ENCODE assay signal across 1 cellular context in the genomic region with DNA sequence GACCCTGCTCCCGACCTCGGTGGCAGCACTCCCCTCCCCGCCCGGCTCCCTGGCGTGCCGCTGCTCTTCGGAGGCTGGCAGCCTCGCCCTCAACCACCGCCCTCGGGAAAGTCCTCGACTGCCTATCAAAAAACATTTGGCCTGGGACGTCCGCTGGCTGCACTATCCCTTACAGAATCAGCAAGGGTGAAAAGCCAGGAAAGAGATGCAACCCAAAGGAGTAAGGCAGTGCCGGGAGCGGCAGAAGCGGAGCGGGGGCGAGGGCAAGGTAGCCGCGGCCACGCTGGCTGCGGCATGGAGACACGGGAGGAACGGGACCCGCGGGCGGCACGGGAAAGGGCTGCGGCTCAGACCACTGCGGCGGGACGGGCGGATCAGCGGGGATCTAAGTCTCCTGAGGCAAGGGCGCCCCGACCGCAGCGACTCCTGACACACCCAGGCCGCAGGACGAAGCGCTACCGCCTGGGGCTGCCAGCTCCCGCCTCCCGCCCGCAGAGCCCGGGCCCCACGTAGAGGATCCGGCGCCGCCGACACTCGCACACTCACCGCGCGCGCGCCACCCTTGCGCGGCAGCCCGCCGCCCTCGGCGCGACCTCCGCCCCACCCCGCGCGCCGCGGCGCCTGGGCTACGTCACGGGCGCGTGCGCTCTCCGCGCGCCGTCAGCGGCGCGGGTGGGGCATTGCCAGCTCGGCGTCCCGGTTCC.
TF ChIP-seq lines count a peak whose summit lies in the region.

A gene with protein sequence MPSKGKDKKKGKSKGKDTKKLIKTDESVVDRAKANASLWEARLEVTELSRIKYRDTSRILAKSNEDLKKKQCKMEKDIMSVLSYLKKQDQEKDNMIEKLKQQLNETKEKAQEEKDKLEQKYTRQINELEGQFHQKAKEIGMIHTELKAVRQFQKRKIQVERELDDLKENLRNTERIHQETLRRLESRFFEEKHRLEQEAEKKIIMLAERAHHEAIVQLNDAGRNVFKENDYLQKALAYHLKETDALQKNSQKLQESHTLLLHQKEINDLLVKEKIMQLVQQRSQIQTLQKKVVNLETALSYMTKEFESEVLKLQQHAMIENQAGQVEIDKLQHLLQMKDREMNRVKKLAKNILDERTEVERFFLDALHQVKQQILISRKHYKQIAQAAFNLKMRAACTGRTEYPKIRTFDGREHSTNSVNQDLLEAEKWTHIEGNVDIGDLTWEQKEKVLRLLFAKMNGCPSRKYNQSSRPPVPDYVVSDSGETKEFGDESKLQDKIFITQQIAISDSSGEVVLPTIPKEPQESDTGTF (plus strand): TSS at position 646 of the 704 bp plus-strand sequence. CDS start 130 bp downstream, outside the sequence.
A gene with protein sequence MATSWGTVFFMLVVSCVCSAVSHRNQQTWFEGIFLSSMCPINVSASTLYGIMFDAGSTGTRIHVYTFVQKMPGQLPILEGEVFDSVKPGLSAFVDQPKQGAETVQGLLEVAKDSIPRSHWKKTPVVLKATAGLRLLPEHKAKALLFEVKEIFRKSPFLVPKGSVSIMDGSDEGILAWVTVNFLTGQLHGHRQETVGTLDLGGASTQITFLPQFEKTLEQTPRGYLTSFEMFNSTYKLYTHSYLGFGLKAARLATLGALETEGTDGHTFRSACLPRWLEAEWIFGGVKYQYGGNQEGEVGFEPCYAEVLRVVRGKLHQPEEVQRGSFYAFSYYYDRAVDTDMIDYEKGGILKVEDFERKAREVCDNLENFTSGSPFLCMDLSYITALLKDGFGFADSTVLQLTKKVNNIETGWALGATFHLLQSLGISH (minus strand): TSS at position 585 of the 704 bp plus-strand sequence. CDS start 31,186 bp downstream, outside the sequence.

TF ChIP-seq in HEK293, 187 proteins besides CTCF, POLR2A, EP300 and RAD21 (continued from another document and continues in another):
- TF ChIP-seq, protein P1, sequence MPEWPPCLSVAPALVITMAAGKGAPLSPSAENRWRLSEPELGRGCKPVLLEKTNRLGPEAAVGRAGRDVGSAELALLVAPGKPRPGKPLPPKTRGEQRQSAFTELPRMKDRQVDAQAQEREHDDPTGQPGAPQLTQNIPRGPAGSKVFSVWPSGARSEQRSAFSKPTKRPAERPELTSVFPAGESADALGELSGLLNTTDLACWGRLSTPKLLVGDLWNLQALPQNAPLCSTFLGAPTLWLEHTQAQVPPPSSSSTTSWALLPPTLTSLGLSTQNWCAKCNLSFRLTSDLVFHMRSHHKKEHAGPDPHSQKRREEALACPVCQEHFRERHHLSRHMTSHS (tag by site-specific recombination; IDR thresholded peaks at IDR 0.05) = no peak
- TF ChIP-seq ZNF501 (tag by site-specific recombination; IDR thresholded peaks at IDR 0.05) (peak; percentile 72; the same call in 1 of the 2 replicates), ZNF791 (tag by site-specific recombination; IDR thresholded peaks at IDR 0.05) (no peak), ZNF302 (tag by site-specific recombination; IDR thresholded peaks at IDR 0.05; ENCODE audit: low read depth) (no peak), WT1 (tag by site-specific recombination; IDR thresholded peaks at IDR 0.05) (no peak), ZNF777 (tag by site-specific recombination; IDR thresholded peaks at IDR 0.05; ENCODE audit: borderline replicate concordance) (no peak; the same call in 1 of the 2 replicates), ZNF391 (tag by site-specific recombination; IDR thresholded peaks at IDR 0.05; ENCODE audit: borderline replicate concordance, low read depth) (no peak; the same call in 1 of the 2 replicates), ZNF514 (tag by site-specific recombination; IDR thresholded peaks at IDR 0.05) (no peak), ZNF223 (tag by site-specific recombination; IDR thresholded peaks at IDR 0.05) (no peak), GLIS1 (tag by site-specific recombination; IDR thresholded peaks at IDR 0.05) (peak; percentile 76), ZNF324 (tag by site-specific recombination; IDR thresholded peaks at IDR 0.05) (peak; percentile 80), ZNF830 (tag by site-specific recombination; IDR thresholded peaks at IDR 0.05; ENCODE audit: low read depth) (no peak), KLF16 (tag by site-specific recombination; IDR thresholded peaks at IDR 0.05) (0 out of 2 replicates have a peak, but pooled peaks have one; percentile 51), BCL11A (tag by site-specific recombination; IDR thresholded peaks at IDR 0.05; ENCODE audit: low read depth) (no peak), ZNF610 (tag by site-specific recombination; IDR thresholded peaks at IDR 0.05; ENCODE audit: borderline replicate concordance) (peak; percentile 70; the same call in 1 of the 2 replicates), ZNF426 (tag by site-specific recombination; IDR thresholded peaks at IDR 0.05) (no peak), ZNF555 (tag by site-specific recombination; conservative IDR thresholded peaks at IDR 0.05) (no peak), ZNF660 (tag by site-specific recombination; IDR thresholded peaks at IDR 0.05) (no peak), ZNF558 (tag by site-specific recombination; IDR thresholded peaks at IDR 0.05) (no peak), ZNF112 (tag by site-specific recombination; IDR thresholded peaks at IDR 0.05) (no peak), ZNF530 (tag by site-specific recombination; IDR thresholded peaks at IDR 0.05; ENCODE audit: low read depth) (no peak), ZNF248 (tag by site-specific recombination; IDR thresholded peaks at IDR 0.05) (no peak), ZNF292 (tag by site-specific recombination; IDR thresholded peaks at IDR 0.05; ENCODE audit: borderline replicate concordance, low read depth) (no peak), ZNF114 (tag by site-specific recombination; IDR thresholded peaks at IDR 0.05) (no peak), ZNF623 (tag by site-specific recombination; IDR thresholded peaks at IDR 0.05) (no peak), ZNF169 (tag by site-specific recombination; IDR thresholded peaks at IDR 0.05) (no peak), ZNF157 (tag by site-specific recombination; IDR thresholded peaks at IDR 0.05) (no peak), ZNF214 (tag by site-specific recombination; IDR thresholded peaks at IDR 0.05; ENCODE audit: borderline replicate concordance) (no peak), TRIM28 (IDR thresholded peaks at IDR 0.05; ENCODE audit: borderline replicate concordance, low read length) (no peak), MYNN (tag by site-specific recombination; IDR thresholded peaks at IDR 0.05; ENCODE audit: borderline replicate concordance) (no peak), YY1 (tag by site-specific recombination; IDR thresholded peaks at IDR 0.05) (peak; percentile 31; the same call in 1 of the 2 replicates), KLF10 (tag by site-specific recombination; IDR thresholded peaks at IDR 0.05) (no peak), OVOL3 (tag by site-specific recombination; IDR thresholded peaks at IDR 0.05) (no peak), ZNF132 (tag by site-specific recombination; IDR thresholded peaks at IDR 0.05; ENCODE audit: borderline replicate concordance) (no peak), PRDM1 (tag by site-specific recombination; IDR thresholded peaks at IDR 0.05) (no peak), ZNF670 (tag by site-specific recombination; IDR thresholded peaks at IDR 0.05; ENCODE audit: low read depth) (no peak)
- TF ChIP-seq, protein P2, sequence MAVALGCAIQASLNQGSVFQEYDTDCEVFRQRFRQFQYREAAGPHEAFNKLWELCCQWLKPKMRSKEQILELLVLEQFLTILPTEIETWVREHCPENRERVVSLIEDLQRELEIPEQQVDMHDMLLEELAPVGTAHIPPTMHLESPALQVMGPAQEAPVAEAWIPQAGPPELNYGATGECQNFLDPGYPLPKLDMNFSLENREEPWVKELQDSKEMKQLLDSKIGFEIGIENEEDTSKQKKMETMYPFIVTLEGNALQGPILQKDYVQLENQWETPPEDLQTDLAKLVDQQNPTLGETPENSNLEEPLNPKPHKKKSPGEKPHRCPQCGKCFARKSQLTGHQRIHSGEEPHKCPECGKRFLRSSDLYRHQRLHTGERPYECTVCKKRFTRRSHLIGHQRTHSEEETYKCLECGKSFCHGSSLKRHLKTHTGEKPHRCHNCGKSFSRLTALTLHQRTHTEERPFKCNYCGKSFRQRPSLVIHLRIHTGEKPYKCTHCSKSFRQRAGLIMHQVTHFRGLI (tag by site-specific recombination; IDR thresholded peaks at IDR 0.05) = 0 out of 2 replicates have a peak, but pooled peaks have one; percentile 19
- TF ChIP-seq, protein P3, sequence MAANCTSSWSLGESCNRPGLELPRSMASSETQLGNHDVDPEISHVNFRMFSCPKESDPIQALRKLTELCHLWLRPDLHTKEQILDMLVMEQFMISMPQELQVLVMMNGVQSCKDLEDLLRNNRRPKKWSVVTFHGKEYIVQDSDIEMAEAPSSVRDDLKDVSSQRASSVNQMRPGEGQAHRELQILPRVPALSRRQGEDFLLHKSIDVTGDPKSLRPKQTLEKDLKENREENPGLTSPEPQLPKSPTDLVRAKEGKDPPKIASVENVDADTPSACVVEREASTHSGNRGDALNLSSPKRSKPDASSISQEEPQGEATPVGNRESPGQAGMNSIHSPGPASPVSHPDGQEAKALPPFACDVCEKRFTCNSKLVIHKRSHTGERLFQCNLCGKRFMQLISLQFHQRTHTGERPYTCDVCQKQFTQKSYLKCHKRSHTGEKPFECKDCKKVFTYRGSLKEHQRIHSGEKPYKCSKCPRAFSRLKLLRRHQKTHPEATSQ (tag by site-specific recombination; IDR thresholded peaks at IDR 0.05) = peak; percentile 32; the same call in 1 of the 2 replicates
- TF ChIP-seq, protein P4, sequence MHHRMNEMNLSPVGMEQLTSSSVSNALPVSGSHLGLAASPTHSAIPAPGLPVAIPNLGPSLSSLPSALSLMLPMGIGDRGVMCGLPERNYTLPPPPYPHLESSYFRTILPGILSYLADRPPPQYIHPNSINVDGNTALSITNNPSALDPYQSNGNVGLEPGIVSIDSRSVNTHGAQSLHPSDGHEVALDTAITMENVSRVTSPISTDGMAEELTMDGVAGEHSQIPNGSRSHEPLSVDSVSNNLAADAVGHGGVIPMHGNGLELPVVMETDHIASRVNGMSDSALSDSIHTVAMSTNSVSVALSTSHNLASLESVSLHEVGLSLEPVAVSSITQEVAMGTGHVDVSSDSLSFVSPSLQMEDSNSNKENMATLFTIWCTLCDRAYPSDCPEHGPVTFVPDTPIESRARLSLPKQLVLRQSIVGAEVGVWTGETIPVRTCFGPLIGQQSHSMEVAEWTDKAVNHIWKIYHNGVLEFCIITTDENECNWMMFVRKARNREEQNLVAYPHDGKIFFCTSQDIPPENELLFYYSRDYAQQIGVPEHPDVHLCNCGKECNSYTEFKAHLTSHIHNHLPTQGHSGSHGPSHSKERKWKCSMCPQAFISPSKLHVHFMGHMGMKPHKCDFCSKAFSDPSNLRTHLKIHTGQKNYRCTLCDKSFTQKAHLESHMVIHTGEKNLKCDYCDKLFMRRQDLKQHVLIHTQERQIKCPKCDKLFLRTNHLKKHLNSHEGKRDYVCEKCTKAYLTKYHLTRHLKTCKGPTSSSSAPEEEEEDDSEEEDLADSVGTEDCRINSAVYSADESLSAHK (tag by site-specific recombination; IDR thresholded peaks at IDR 0.05) = no peak
- TF ChIP-seq, protein P5, sequence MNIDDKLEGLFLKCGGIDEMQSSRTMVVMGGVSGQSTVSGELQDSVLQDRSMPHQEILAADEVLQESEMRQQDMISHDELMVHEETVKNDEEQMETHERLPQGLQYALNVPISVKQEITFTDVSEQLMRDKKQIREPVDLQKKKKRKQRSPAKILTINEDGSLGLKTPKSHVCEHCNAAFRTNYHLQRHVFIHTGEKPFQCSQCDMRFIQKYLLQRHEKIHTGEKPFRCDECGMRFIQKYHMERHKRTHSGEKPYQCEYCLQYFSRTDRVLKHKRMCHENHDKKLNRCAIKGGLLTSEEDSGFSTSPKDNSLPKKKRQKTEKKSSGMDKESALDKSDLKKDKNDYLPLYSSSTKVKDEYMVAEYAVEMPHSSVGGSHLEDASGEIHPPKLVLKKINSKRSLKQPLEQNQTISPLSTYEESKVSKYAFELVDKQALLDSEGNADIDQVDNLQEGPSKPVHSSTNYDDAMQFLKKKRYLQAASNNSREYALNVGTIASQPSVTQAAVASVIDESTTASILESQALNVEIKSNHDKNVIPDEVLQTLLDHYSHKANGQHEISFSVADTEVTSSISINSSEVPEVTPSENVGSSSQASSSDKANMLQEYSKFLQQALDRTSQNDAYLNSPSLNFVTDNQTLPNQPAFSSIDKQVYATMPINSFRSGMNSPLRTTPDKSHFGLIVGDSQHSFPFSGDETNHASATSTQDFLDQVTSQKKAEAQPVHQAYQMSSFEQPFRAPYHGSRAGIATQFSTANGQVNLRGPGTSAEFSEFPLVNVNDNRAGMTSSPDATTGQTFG (tag by site-specific recombination; IDR thresholded peaks at IDR 0.05; ENCODE audit: borderline replicate concordance) = no peak
- TF ChIP-seq, protein P6, sequence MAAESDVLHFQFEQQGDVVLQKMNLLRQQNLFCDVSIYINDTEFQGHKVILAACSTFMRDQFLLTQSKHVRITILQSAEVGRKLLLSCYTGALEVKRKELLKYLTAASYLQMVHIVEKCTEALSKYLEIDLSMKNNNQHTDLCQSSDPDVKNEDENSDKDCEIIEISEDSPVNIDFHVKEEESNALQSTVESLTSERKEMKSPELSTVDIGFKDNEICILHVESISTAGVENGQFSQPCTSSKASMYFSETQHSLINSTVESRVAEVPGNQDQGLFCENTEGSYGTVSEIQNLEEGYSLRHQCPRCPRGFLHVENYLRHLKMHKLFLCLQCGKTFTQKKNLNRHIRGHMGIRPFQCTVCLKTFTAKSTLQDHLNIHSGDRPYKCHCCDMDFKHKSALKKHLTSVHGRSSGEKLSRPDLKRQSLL (tag by site-specific recombination; IDR thresholded peaks at IDR 0.05) = no peak
- TF ChIP-seq, protein P7, sequence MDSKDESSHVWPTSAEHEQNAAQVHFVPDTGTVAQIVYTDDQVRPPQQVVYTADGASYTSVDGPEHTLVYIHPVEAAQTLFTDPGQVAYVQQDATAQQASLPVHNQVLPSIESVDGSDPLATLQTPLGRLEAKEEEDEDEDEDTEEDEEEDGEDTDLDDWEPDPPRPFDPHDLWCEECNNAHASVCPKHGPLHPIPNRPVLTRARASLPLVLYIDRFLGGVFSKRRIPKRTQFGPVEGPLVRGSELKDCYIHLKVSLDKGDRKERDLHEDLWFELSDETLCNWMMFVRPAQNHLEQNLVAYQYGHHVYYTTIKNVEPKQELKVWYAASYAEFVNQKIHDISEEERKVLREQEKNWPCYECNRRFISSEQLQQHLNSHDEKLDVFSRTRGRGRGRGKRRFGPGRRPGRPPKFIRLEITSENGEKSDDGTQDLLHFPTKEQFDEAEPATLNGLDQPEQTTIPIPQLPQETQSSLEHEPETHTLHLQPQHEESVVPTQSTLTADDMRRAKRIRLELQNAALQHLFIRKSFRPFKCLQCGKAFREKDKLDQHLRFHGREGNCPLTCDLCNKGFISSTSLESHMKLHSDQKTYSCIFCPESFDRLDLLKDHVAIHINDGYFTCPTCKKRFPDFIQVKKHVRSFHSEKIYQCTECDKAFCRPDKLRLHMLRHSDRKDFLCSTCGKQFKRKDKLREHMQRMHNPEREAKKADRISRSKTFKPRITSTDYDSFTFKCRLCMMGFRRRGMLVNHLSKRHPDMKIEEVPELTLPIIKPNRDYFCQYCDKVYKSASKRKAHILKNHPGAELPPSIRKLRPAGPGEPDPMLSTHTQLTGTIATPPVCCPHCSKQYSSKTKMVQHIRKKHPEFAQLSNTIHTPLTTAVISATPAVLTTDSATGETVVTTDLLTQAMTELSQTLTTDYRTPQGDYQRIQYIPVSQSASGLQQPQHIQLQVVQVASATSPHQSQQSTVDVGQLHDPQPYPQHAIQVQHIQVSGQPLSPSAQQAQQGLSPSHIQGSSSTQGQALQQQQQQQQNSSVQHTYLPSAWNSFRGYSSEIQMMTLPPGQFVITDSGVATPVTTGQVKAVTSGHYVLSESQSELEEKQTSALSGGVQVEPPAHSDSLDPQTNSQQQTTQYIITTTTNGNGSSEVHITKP (tag by site-specific recombination; IDR thresholded peaks at IDR 0.05) = peak; percentile 39
